Comparison of ENCODE assay signal across 34 cellular contexts in the genomic region with DNA sequence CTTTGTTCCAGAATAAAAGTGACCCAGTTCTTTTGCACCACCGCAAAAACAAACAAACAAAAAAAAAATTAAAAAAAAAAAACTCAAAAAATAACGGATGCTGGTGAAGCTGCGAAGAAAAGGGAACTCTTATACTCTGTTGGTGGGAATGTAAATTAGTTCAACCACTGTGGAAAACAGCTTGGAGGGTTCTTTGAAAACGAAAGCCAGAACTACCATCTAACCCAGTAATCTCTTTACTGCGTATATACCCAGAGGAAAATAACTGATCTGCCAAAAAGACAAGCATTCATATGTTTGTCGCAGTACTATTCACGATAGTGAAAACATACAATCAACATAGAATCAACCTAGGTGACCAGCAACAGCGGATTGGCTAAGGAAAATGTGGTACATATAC.
A peak's percentile ranks its signal among the peaks of the same experiment; 100 is the strongest.
DNase-seq lines count a peak whose midpoint lies in the region; ATAC-seq, FAIRE-seq and TF ChIP-seq lines count a peak whose summit lies in the region.
"Had no signal": no experiment of that assay in that cellular context is flagged by ENCODE, and none has a peak within 500 bp of the region (broad histone marks: within the 10 kb centered on the region; RNA-seq: fewer than 3 reads in every experiment).

No MANE protein-coding gene starts in this region.

- peak overlapping the region; percentile 45 for H3K4me2 ChIP-seq in OCI-LY3 (ENCODE audit: low read length)
- H3K4me2 ChIP-seq: SK-N-SH had no signal

- no peak overlapping the region for H3K27ac ChIP-seq in OCI-LY3 (ENCODE audit: low read length)
- H3K27ac ChIP-seq: foreskin keratinocyte, ovary, tibial nerve had no signal

- intact Hi-C loops in posterior cingulate gyrus (cut with DNase I): no loop called here

- DNase-seq in GM12864 (ENCODE audit: low read depth) (peak; percentile 26), GM19239 (ENCODE audit: insufficient read length, low spot score) (no peak), NCI-H345 treated with DMSO at 0.1 percent for 48 hours (lab: John Stamatoyannopoulos, UW; ENCODE audit: unreplicated experiment) (no peak), posterior cingulate gyrus (no peak)
- DNase-seq in NK-92 treated with Interleukin-12 subunit alpha and Interleukin-12 subunit beta, amount 100 ng/mL, for 24 hours (lab: John Stamatoyannopoulos, UW): no peak
- DNase-seq: 8988T; activated effector memory CD4-positive, alpha-beta T cell treated with anti-CD3 and anti-CD28 coated beads, Interleukin-2, amount 50 U/mL, for 16 hours; activated naive CD8-positive, alpha-beta T cell treated with anti-CD3 and anti-CD28 coated beads, Interleukin-2, amount 10 ng/mL, durations not matched to agents 7 days and 5 days; caudate nucleus; cortex of kidney; endodermal cell; foreskin keratinocyte; HCEC 1CT; KBM-7; MG63; NCI-H1417 treated with DMSO at 0.1 percent for 48 hours; NCI-H2081; NCI-H345; NCI-H748 treated with DMSO at 0.1 percent for 48 hours; ovary; retina; SK-N-SH; small intestine; stimulated activated CD8-positive, alpha-beta memory T cell treated with anti-CD3 and anti-CD28 coated beads, Interleukin-4, amount 100 ng/mL, for 48 hours had no signal

- H3K4me3 ChIP-seq in GM12864 (ENCODE audit: low read depth, low read length) (no peak overlapping the region), OCI-LY3 (ENCODE audit: low read length) (no peak overlapping the region; the same call in 1 of the 2 replicates)
- H3K4me3 ChIP-seq: lung, MG63, ovary, tibial nerve had no signal

- peak; percentile 85 for FAIRE-seq in GM19239 (lab: Jason Lieb, UNC)
- FAIRE-seq: astrocyte, D721Med, GM12892, HTR-8/SVneo, small intestine had no signal

- TF ChIP-seq CTCF in GM12864 (IDR thresholded peaks at IDR 0.05; ENCODE audit: low read depth, low read length, missing control alignments) (no peak), OCI-LY3 (IDR thresholded peaks at IDR 0.05; ENCODE audit: low read depth, low read length) (no peak)

- H3K9ac ChIP-seq in OCI-LY3 (ENCODE audit: low read length): no peak overlapping the region
- H3K9ac ChIP-seq: SK-N-SH had no signal

- H3K27me3 ChIP-seq in OCI-LY3 (ENCODE audit: low read depth, low read length): peaks cover 33% of the 10 kb centered on the region
- H3K27me3 ChIP-seq: foreskin keratinocyte, MG63, ovary, tibial nerve had no signal

- H4K20me1 ChIP-seq in OCI-LY3 (ENCODE audit: insufficient read depth, low read length): peaks cover 8% of the 10 kb centered on the region

- no peaks in the 10 kb centered on the region for H3K36me3 ChIP-seq in OCI-LY3 (replicated peaks; ENCODE audit: low read depth, low read length)
- H3K36me3 ChIP-seq: MG63, ovary, tibial nerve had no signal

- H3K79me2 ChIP-seq in OCI-LY3 (ENCODE audit: low read length): no peaks in the 10 kb centered on the region

- peak; percentile 67 for ATAC-seq in HG02798 (IDR thresholded peaks at IDR 0.05; ENCODE audit: poor library complexity, unreplicated experiment)
- ATAC-seq in GM18858 (IDR thresholded peaks at IDR 0.05; ENCODE audit: unreplicated experiment): no peak
- ATAC-seq: esophagus mucosa, foreskin keratinocyte had no signal

- H3K9me3 ChIP-seq in OCI-LY3 (ENCODE audit: insufficient read depth, low read length): no peaks in the 10 kb centered on the region
- H3K9me3 ChIP-seq: MG63, ovary, SK-N-SH had no signal

- H3K4me1 ChIP-seq in OCI-LY3 (ENCODE audit: low read length): peaks cover 13% of the 10 kb centered on the region
- H3K4me1 ChIP-seq: tibial nerve had no signal

- no peak overlapping the region for H2AFZ ChIP-seq in OCI-LY3 (ENCODE audit: low read depth, low read length)
